Comparison of ENCODE assay signal across 9 cellular contexts in genomic region chr21:38092033-38092432, GRCh38.
"Had no signal": no experiment of that assay in that cellular context is flagged by ENCODE, and none has a peak within 500 bp of the region (broad histone marks: within the 10 kb centered on the region; RNA-seq: fewer than 3 reads in every experiment).

No MANE protein-coding gene starts in this region.

- H3K4me3 ChIP-seq: GM23248, HAP-1 had no signal

- H3K9ac ChIP-seq: GM23248 had no signal

- H3K27ac Mint-ChIP-seq: HFFc6 had no signal

- DNase-seq: GM23248, GOT3, H7, HFFc6, IMR-90, KBM-7 had no signal

- H3K4me1 ChIP-seq: HAP-1 had no signal

- FAIRE-seq: HTR-8/SVneo had no signal

- H3K4me3 Mint-ChIP-seq: HFFc6 had no signal

- ATAC-seq: HCT116 had no signal

- H3K27ac ChIP-seq: GM23248 had no signal

- H2AFZ ChIP-seq: GM23248 had no signal

- H3K36me3 ChIP-seq: HAP-1 had no signal

- H3K9me3 Mint-ChIP-seq: HFFc6 had no signal

- H3K9me3 ChIP-seq: HAP-1 had no signal
